25 cellular contexts compared by ENCODE assay signal in the genomic region with DNA sequence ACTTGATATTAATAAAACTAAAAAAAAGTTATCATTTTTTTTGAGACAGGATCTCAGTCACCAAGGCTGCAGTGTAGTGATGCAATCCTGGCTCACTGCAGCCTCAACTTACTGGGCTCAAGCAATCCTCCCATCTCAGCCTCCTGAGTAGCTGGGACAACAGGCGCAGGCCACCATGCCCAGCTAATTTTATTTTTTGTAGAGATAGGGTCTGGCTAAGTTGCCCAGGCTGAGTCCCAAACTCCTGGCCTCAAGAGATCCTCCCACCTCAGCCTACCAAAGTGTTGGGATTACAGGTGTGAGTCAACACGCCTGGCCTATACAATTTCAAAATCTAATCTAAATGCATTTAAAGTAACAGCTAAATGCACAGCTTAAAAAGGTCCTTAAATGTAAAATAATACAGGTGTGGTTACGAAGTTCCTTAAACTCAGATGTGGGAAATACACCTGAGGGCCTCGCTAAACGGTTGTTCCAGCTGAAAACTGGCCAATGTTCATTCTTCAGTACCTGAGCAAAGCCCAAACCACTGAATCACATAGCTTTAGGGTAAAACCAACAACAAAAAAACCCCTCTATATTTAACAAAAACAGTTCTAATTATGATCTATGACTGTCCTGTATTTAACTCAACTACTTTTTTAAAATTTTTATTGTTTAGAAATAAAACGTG. TPM values are rescaled to one million over a fixed set of nuclear protein-coding genes. Genes with fewer than 3 reads are reported as not detected.
DNase-seq lines count a peak whose midpoint lies in the region; ATAC-seq and TF ChIP-seq lines count a peak whose summit lies in the region.
"Had no signal": no experiment of that assay in that cellular context is flagged by ENCODE, and none has a peak within 500 bp of the region (broad histone marks: within the 10 kb centered on the region; RNA-seq: fewer than 3 reads in every experiment).

No MANE protein-coding gene starts in this region.

- no peak overlapping the region for H3K4me3 Mint-ChIP-seq in activated CD8-positive, alpha-beta memory T cell treated with anti-CD3 and anti-CD28 coated beads, Interleukin-2, amount 10 ng/mL, durations not matched to agents 7 days and 5 days
- H3K4me3 Mint-ChIP-seq in osteocyte (ENCODE audit: unreplicated experiment) = no peak overlapping the region
- no peak overlapping the region for H3K4me3 Mint-ChIP-seq in activated CD4-positive, alpha-beta memory T cell treated with anti-CD3 and anti-CD28 coated beads, Interleukin-2, amount 10 ng/mL, durations not matched to agents 7 days and 5 days
- H3K4me3 Mint-ChIP-seq in activated CD8-positive, alpha-beta T cell treated with anti-CD3 and anti-CD28 coated beads for 36 hours = no peak overlapping the region
- H3K4me3 Mint-ChIP-seq: CD14-positive monocyte, H9, HFFc6, IgD-negative memory B cell had no signal

- DNase-seq in activated CD8-positive, alpha-beta memory T cell treated with anti-CD3 and anti-CD28 coated beads for 24 hours = peak; percentile 50
- no peak for DNase-seq in activated CD8-positive, alpha-beta memory T cell treated with anti-CD3 and anti-CD28 coated beads, Interleukin-2, amount 10 ng/mL, durations not matched to agents 7 days and 5 days
- DNase-seq in RWPE2 (ENCODE audit: low spot score) (no peak), epithelial cell of prostate (ENCODE audit: low read depth, low spot score) (no peak), osteocyte (ENCODE audit: extremely low spot score, unreplicated experiment) (no peak)
- no peak for DNase-seq in activated CD4-positive, alpha-beta memory T cell treated with anti-CD3 and anti-CD28 coated beads, Interleukin-2, amount 10 ng/mL, durations not matched to agents 7 days and 5 days
- DNase-seq in activated CD8-positive, alpha-beta T cell treated with anti-CD3 and anti-CD28 coated beads for 36 hours = no peak
- no peak for DNase-seq in stimulated activated naive CD4-positive, alpha-beta T cell treated with Interleukin-2 at 50 U/mL for 16 hours (lab: John Stamatoyannopoulos, UW)
- DNase-seq: BE2C, Calu3, DMS153, DND-41, H9, HFFc6, NCI-H1092, NCI-H1417 treated with DMSO at 0.1 percent for 48 hours, NCI-H1694 treated with DMSO at 0.1 percent for 48 hours, NCI-H2081, NCI-H2227 treated with DMSO at 0.1 percent for 48 hours, NCI-H526 treated with DMSO at 0.1 percent for 48 hours, RPMI8226, SHP77 treated with DMSO at 0.1 percent for 48 hours had no signal

- no peak overlapping the region for H3K27ac Mint-ChIP-seq in activated CD8-positive, alpha-beta memory T cell treated with anti-CD3 and anti-CD28 coated beads, Interleukin-2, amount 10 ng/mL, durations not matched to agents 7 days and 5 days
- H3K27ac Mint-ChIP-seq in osteocyte (ENCODE audit: unreplicated experiment) = peak overlapping the region; percentile 14
- no peak overlapping the region for H3K27ac Mint-ChIP-seq in activated CD4-positive, alpha-beta memory T cell treated with anti-CD3 and anti-CD28 coated beads, Interleukin-2, amount 10 ng/mL, durations not matched to agents 7 days and 5 days
- no peak overlapping the region for H3K27ac Mint-ChIP-seq in activated CD8-positive, alpha-beta T cell treated with anti-CD3 and anti-CD28 coated beads for 36 hours
- H3K27ac Mint-ChIP-seq: H9, HFFc6 had no signal

- POLR2A ChIA-PET in activated CD4-positive, alpha-beta memory T cell treated with anti-CD3 and anti-CD28 coated beads, Interleukin-2, amount 10 ng/mL, durations not matched to agents 7 days and 5 days (lab: Charles Lee) = interaction anchor here (1.2 to 4.9 kb wide), 7 partner anchors 9 to 34 kb away, joined by 3 to 36 read pairs (median 5); partner anchors contain the start of gene NAP1L4
- POLR2A ChIA-PET in activated CD8-positive, alpha-beta T cell treated with anti-CD3 and anti-CD28 coated beads for 36 hours (lab: Charles Lee) = interaction anchor here (0.9 to 3.2 kb wide), 5 partner anchors 8 to 35 kb away, joined by 3 to 37 read pairs (median 5); partner anchors contain the start of gene NAP1L4

- peak overlapping the region; percentile 46 for H3K27ac ChIP-seq in RWPE2 (ENCODE audit: poor library complexity, severe bottlenecking)
- H3K27ac ChIP-seq in epithelial cell of prostate = peak overlapping the region; percentile 34
- H3K27ac ChIP-seq: 22Rv1 had no signal

- peaks cover 71% of the 10 kb centered on the region for H3K36me3 ChIP-seq in RWPE2 (ENCODE audit: low read depth)

- no peak for TF ChIP-seq CTCF in RWPE2 (IDR thresholded peaks at IDR 0.05; ENCODE audit: poor library complexity, severe bottlenecking)
- TF ChIP-seq CTCF in osteocyte (IDR thresholded peaks at IDR 0.05) = no peak
- TF ChIP-seq CTCF in activated CD8-positive, alpha-beta T cell treated with anti-CD3 and anti-CD28 coated beads for 36 hours (IDR thresholded peaks at IDR 0.05) = no peak

- H3K36me3 Mint-ChIP-seq in activated CD8-positive, alpha-beta memory T cell treated with anti-CD3 and anti-CD28 coated beads, Interleukin-2, amount 10 ng/mL, durations not matched to agents 7 days and 5 days = peaks cover 53% of the 10 kb centered on the region
- peaks cover 19% of the 10 kb centered on the region for H3K36me3 Mint-ChIP-seq in osteocyte (ENCODE audit: unreplicated experiment)
- peaks cover 62% of the 10 kb centered on the region for H3K36me3 Mint-ChIP-seq in activated CD4-positive, alpha-beta memory T cell treated with anti-CD3 and anti-CD28 coated beads, Interleukin-2, amount 10 ng/mL, durations not matched to agents 7 days and 5 days (ENCODE audit: low read depth)
- peaks cover 53% of the 10 kb centered on the region for H3K36me3 Mint-ChIP-seq in activated CD8-positive, alpha-beta T cell treated with anti-CD3 and anti-CD28 coated beads for 36 hours (ENCODE audit: low read depth)
- H3K36me3 Mint-ChIP-seq: IgD-negative memory B cell had no signal

- no peaks in the 10 kb centered on the region for H3K27me3 Mint-ChIP-seq in activated CD8-positive, alpha-beta memory T cell treated with anti-CD3 and anti-CD28 coated beads, Interleukin-2, amount 10 ng/mL, durations not matched to agents 7 days and 5 days
- H3K27me3 Mint-ChIP-seq in osteocyte (ENCODE audit: unreplicated experiment) = no peaks in the 10 kb centered on the region
- no peaks in the 10 kb centered on the region for H3K27me3 Mint-ChIP-seq in activated CD4-positive, alpha-beta memory T cell treated with anti-CD3 and anti-CD28 coated beads, Interleukin-2, amount 10 ng/mL, durations not matched to agents 7 days and 5 days
- H3K27me3 Mint-ChIP-seq in activated CD8-positive, alpha-beta T cell treated with anti-CD3 and anti-CD28 coated beads for 36 hours = no peaks in the 10 kb centered on the region
- H3K27me3 Mint-ChIP-seq: IgD-negative memory B cell had no signal

- no peaks in the 10 kb centered on the region for H3K9me3 ChIP-seq in RWPE2 (ENCODE audit: severe bottlenecking)
- H3K9me3 ChIP-seq: BE2C had no signal

- ATAC-seq in activated CD8-positive, alpha-beta memory T cell treated with anti-CD3 and anti-CD28 coated beads, Interleukin-2, amount 10 ng/mL, durations not matched to agents 7 days and 5 days = no peak
- ATAC-seq in RWPE2 (ENCODE audit: low read depth) = peak; percentile 55
- no peak for ATAC-seq in activated CD8-positive, alpha-beta T cell treated with anti-CD3 and anti-CD28 coated beads for 36 hours

- H3K9me3 Mint-ChIP-seq in activated CD8-positive, alpha-beta memory T cell treated with anti-CD3 and anti-CD28 coated beads, Interleukin-2, amount 10 ng/mL, durations not matched to agents 7 days and 5 days (ENCODE audit: low read depth) = no peaks in the 10 kb centered on the region
- no peaks in the 10 kb centered on the region for H3K9me3 Mint-ChIP-seq in osteocyte (ENCODE audit: unreplicated experiment)
- no peaks in the 10 kb centered on the region for H3K9me3 Mint-ChIP-seq in activated CD4-positive, alpha-beta memory T cell treated with anti-CD3 and anti-CD28 coated beads, Interleukin-2, amount 10 ng/mL, durations not matched to agents 7 days and 5 days
- no peaks in the 10 kb centered on the region for H3K9me3 Mint-ChIP-seq in activated CD8-positive, alpha-beta T cell treated with anti-CD3 and anti-CD28 coated beads for 36 hours
- H3K9me3 Mint-ChIP-seq: CD14-positive monocyte, H9, HFFc6, IgD-negative memory B cell had no signal

- H3K4me3 ChIP-seq in RWPE2 (ENCODE audit: severe bottlenecking) = no peak overlapping the region

- intact Hi-C loops in activated CD8-positive, alpha-beta T cell treated with anti-CD3 and anti-CD28 coated beads for 36 hours (cut with micrococcal nuclease) = no loop called here

- no peaks in the 10 kb centered on the region for H3K27me3 ChIP-seq in RWPE2 (ENCODE audit: insufficient read depth, poor library complexity, severe bottlenecking)
- H3K27me3 ChIP-seq: BE2C had no signal

- peaks cover 11% of the 10 kb centered on the region for H3K4me1 ChIP-seq in RWPE2 (ENCODE audit: insufficient read depth, poor library complexity, severe bottlenecking)
- H3K4me1 ChIP-seq: BE2C had no signal

- CTCF ChIA-PET in activated CD8-positive, alpha-beta memory T cell treated with anti-CD3 and anti-CD28 coated beads, Interleukin-2, amount 10 ng/mL, durations not matched to agents 7 days and 5 days (lab: Charles Lee) = interaction anchor here (1.0 to 1.6 kb wide), 4 partner anchors 9 to 35 kb away, joined by 3 to 9 read pairs (median 4); no protein-coding TSS in a partner anchor
- CTCF ChIA-PET in activated CD4-positive, alpha-beta memory T cell treated with anti-CD3 and anti-CD28 coated beads, Interleukin-2, amount 10 ng/mL, durations not matched to agents 7 days and 5 days (lab: Charles Lee) = interaction anchor here (0.6 to 0.8 kb wide), 2 partner anchors 10 to 730 kb away, joined by 3 to 4 read pairs; no protein-coding TSS in a partner anchor
- CTCF ChIA-PET in activated CD8-positive, alpha-beta T cell treated with anti-CD3 and anti-CD28 coated beads for 36 hours (lab: Charles Lee) = interaction anchor here (1.0 to 5.9 kb wide), 3 partner anchors 9 to 42 kb away, joined by 3 to 33 read pairs (median 3); no protein-coding TSS in a partner anchor

- H3K4me1 Mint-ChIP-seq in activated CD8-positive, alpha-beta memory T cell treated with anti-CD3 and anti-CD28 coated beads, Interleukin-2, amount 10 ng/mL, durations not matched to agents 7 days and 5 days = peaks cover 72% of the 10 kb centered on the region
- H3K4me1 Mint-ChIP-seq in osteocyte (ENCODE audit: unreplicated experiment) = peaks cover 19% of the 10 kb centered on the region
- peaks cover 60% of the 10 kb centered on the region for H3K4me1 Mint-ChIP-seq in activated CD4-positive, alpha-beta memory T cell treated with anti-CD3 and anti-CD28 coated beads, Interleukin-2, amount 10 ng/mL, durations not matched to agents 7 days and 5 days
- H3K4me1 Mint-ChIP-seq in activated CD8-positive, alpha-beta T cell treated with anti-CD3 and anti-CD28 coated beads for 36 hours (ENCODE audit: low read depth) = peaks cover 62% of the 10 kb centered on the region

RNA-seq across cellular contexts. Expression of gene NAP1L4, which starts 11.8 kb away (rescaled TPM):
- 100 to 1,000 TPM; 347 to 389 TPM for total RNA-seq in activated CD8-positive, alpha-beta memory T cell treated with anti-CD3 and anti-CD28 coated beads, Interleukin-2, amount 10 ng/mL, durations not matched to agents 7 days and 5 days
- total RNA-seq in osteocyte = 147 and 148 TPM in 2 replicates
- 100 to 1,000 TPM; 299 to 314 TPM for total RNA-seq in activated CD4-positive, alpha-beta memory T cell treated with anti-CD3 and anti-CD28 coated beads, Interleukin-2, amount 10 ng/mL, durations not matched to agents 7 days and 5 days
- total RNA-seq in activated CD8-positive, alpha-beta T cell treated with anti-CD3 and anti-CD28 coated beads for 36 hours = 100 to 1,000 TPM; 212 to 223 TPM

RNA-seq across cellular contexts. Expression of gene PHLDA2, which starts 51.1 kb away (rescaled TPM):
- 1 to 10 TPM; 1.1 to 3.6 TPM for total RNA-seq in activated CD8-positive, alpha-beta memory T cell treated with anti-CD3 and anti-CD28 coated beads, Interleukin-2, amount 10 ng/mL, durations not matched to agents 7 days and 5 days
- 89.6 and 96.1 TPM in 2 replicates for total RNA-seq in osteocyte
- total RNA-seq in activated CD4-positive, alpha-beta memory T cell treated with anti-CD3 and anti-CD28 coated beads, Interleukin-2, amount 10 ng/mL, durations not matched to agents 7 days and 5 days = 1 to 10 TPM; 3.7 to 5.0 TPM
- total RNA-seq in activated CD8-positive, alpha-beta T cell treated with anti-CD3 and anti-CD28 coated beads for 36 hours = 1 to 10 TPM; 3.6 to 3.7 TPM

Comparison
In these comparisons a context has a peak if more than half of its experiments do, and no peak if none do; other contexts are left out.
1. RNA of gene PHLDA2, which starts 51.1 kb away (total RNA-seq): 89.6 to 96.1 TPM in osteocyte; 3.7 to 5.0 TPM in activated CD4-positive, alpha-beta memory T cell treated with anti-CD3 and anti-CD28 coated beads, Interleukin-2, amount 10 ng/mL, durations not matched to agents 7 days and 5 days, 3.6 to 3.7 TPM in activated CD8-positive, alpha-beta T cell treated with anti-CD3 and anti-CD28 coated beads for 36 hours and 1.1 to 3.6 TPM in activated CD8-positive, alpha-beta memory T cell treated with anti-CD3 and anti-CD28 coated beads, Interleukin-2, amount 10 ng/mL, durations not matched to agents 7 days and 5 days; every median in the first group is over 10 times any median in the second.